8 cellular contexts compared by ENCODE assay signal in genomic region chr5:160506006-160507004, GRCh38.
A peak's percentile ranks its signal among the peaks of the same experiment; 100 is the strongest.
DNase-seq lines count a peak whose midpoint lies in the region; ATAC-seq and TF ChIP-seq lines count a peak whose summit lies in the region.

No MANE protein-coding gene starts in this region.

- peak overlapping the region; percentile 26; the same call in 1 of the 2 replicates for H2BK120ac ChIP-seq in IMR-90 (ENCODE audit: low read depth, low read length)

- H4K5ac ChIP-seq in IMR-90 (ENCODE audit: low read depth, low read length) = no peak overlapping the region

- ATAC-seq in GM21423 (IDR thresholded peaks at IDR 0.05; ENCODE audit: unreplicated experiment) (peak; percentile 85), IMR-90 (ENCODE audit: low read depth) (peak; percentile 40; the same call in 1 of the 2 replicates)

- H2BK20ac ChIP-seq in IMR-90 (ENCODE audit: low read depth, low read length) = no peak overlapping the region

- no peak overlapping the region for H3K23ac ChIP-seq in IMR-90 (ENCODE audit: low read depth, low read length)

- H4K20me1 ChIP-seq in IMR-90 (ENCODE audit: insufficient read depth, low read length) = no peaks in the 10 kb centered on the region

- H3K4me2 ChIP-seq in IMR-90 (ENCODE audit: low read depth, low read length) = no peak overlapping the region

- TF ChIP-seq POLR2A in IMR-90 (IDR thresholded peaks at IDR 0.05; ENCODE audit: low read depth, low read length) = no peak

- H3K27ac ChIP-seq in IMR-90 (ENCODE audit: insufficient read depth, low read length) = no peak overlapping the region
- no peak overlapping the region for H3K27ac ChIP-seq in colonic mucosa

- H2AFZ ChIP-seq in IMR-90 (replicated peaks; ENCODE audit: low read length, poor library complexity) = peak overlapping the region; percentile 45

- peak overlapping the region in 1 of 2 experiments; percentile 47; a peak in 1 of 4 replicates for H4K8ac ChIP-seq in IMR-90 (ENCODE audit: low read depth in 2 of 2, low read length in 2 of 2)

- H3K9ac ChIP-seq in IMR-90 (ENCODE audit: low read depth, low read length) (no peak overlapping the region), colonic mucosa (ENCODE audit: low read depth in 2 of 2, low read length in 2 of 2) (no peak overlapping the region)

- no peak overlapping the region for H2AK5ac ChIP-seq in IMR-90 (ENCODE audit: low read depth, low read length)

- no peaks in the 10 kb centered on the region; the same call in 1 of the 2 replicates for H3K27me3 ChIP-seq in IMR-90 (ENCODE audit: control insufficient read depth, insufficient read depth, low read length)
- H3K27me3 ChIP-seq in colonic mucosa = no peaks in the 10 kb centered on the region

- no peak for TF ChIP-seq RAD21 in IMR-90 (IDR thresholded peaks at IDR 0.05; ENCODE audit: low read length)

- H2BK5ac ChIP-seq in IMR-90 (ENCODE audit: low read depth, low read length, poor library complexity, severe bottlenecking) = no peak overlapping the region

- no TSS peak for BruUV-seq in IMR-90 (replicated peaks; lab: Mats Ljungman, UMichigan)

- WGBS in IMR-90 (ENCODE audit: extremely low coverage in 2 of 2, insufficient read length in 1 of 2), 2 experiments = 89% methylated on average over 4 of the region's 18 CpGs; no CpG with 5 or more reads in 1 of the 2 experiments

- H3K4me1 ChIP-seq in IMR-90 (ENCODE audit: control insufficient read depth, insufficient read depth, low read length) = peaks cover 2% of the 10 kb centered on the region; the same call in 1 of the 2 replicates
- no peaks in the 10 kb centered on the region for H3K4me1 ChIP-seq in colonic mucosa

- POLR2A ChIA-PET in IMR-90 (lab: Charles Lee; ENCODE audit: unreplicated experiment) = no interaction called here

- H3K36me3 ChIP-seq in IMR-90 (ENCODE audit: control insufficient read depth, insufficient read depth, low read length) (no peaks in the 10 kb centered on the region), colonic mucosa (no peaks in the 10 kb centered on the region)

- intact Hi-C loops in IMR-90 (cut with micrococcal nuclease) (loop anchor here (5.0 kb wide), 1 partner anchor 1036 kb away; no protein-coding TSS in a partner anchor), colonic mucosa (cut with DNase I) (loop anchor here (5.0 to 10.0 kb wide), 3 partner anchors 54 to 288 kb away; no protein-coding TSS in a partner anchor)

- H3K4ac ChIP-seq in IMR-90 (ENCODE audit: low read depth, low read length) = no peak overlapping the region

- no peaks in the 10 kb centered on the region for H3K9me3 ChIP-seq in IMR-90 (ENCODE audit: control insufficient read depth, insufficient read depth, low read length)
- no peaks in the 10 kb centered on the region for H3K9me3 ChIP-seq in colonic mucosa

- H3K14ac ChIP-seq in IMR-90 (replicated peaks; ENCODE audit: low read depth, low read length) = no peak overlapping the region

- H3K9me1 ChIP-seq in IMR-90 (ENCODE audit: insufficient read depth, low read length) = no peaks in the 10 kb centered on the region

- DNase-seq in EL (peak; percentile 21), IMR-90 (peak; percentile 54), activated T-cell treated with anti-CD3 and anti-CD28 coated beads for 4 hours (peak; percentile 36), germinal center (ENCODE audit: low spot score) (peak; percentile 39), NCI-H2107 treated with DMSO at 0.1 percent for 48 hours (lab: John Stamatoyannopoulos, UW; ENCODE audit: unreplicated experiment) (no peak), colonic mucosa (no peak)
- DNase-seq in stimulated activated CD4-positive, alpha-beta T cell treated with anti-CD3 and anti-CD28 coated beads, Interleukin-15, amount 100 ng/mL, for 1 hour (ENCODE audit: low read depth in 1 of 2, low spot score in 1 of 2) = peak; percentile 16 to 48

- no peak overlapping the region for H4K91ac ChIP-seq in IMR-90 (ENCODE audit: insufficient read depth, low read depth, low read length)

- in situ Hi-C loops in IMR-90 (cut with MboI; ENCODE audit: low sequenced_read_pairs) = no loop called here

- CTCF ChIA-PET in IMR-90 (lab: Yijun Ruan, JAX) = interaction anchor here (3.2 kb wide), 1 partner anchor 67 kb away, joined by 16 read pairs; no protein-coding TSS in a partner anchor

- no peak overlapping the region for H3K56ac ChIP-seq in IMR-90 (ENCODE audit: extremely low read depth, insufficient read depth, low read length)

- no peak overlapping the region for H3K18ac ChIP-seq in IMR-90 (ENCODE audit: low read depth, low read length)

- H2AK9ac ChIP-seq in IMR-90 (replicated peaks; ENCODE audit: low read depth, low read length, poor library complexity) = no peak overlapping the region

- H3K79me1 ChIP-seq in IMR-90 (ENCODE audit: low read depth in 1 of 2, low read length in 2 of 2) = no peaks in the 10 kb centered on the region

- no peak overlapping the region; the same call in 2 of the 3 replicates for H2BK15ac ChIP-seq in IMR-90 (ENCODE audit: low read depth, low read length)

- H3K4me3 ChIP-seq in IMR-90 (ENCODE audit: insufficient read depth, low read depth, low read length) = no peak overlapping the region
- H3K4me3 ChIP-seq in colonic mucosa = no peak overlapping the region

- dilution Hi-C loops in IMR-90 (cut with HindIII; ENCODE audit: low sequenced_read_pairs, unreplicated experiment) = no loop called here

- TF ChIP-seq CTCF in IMR-90 (conservative IDR thresholded peaks at IDR 0.05; ENCODE audit: low read depth, low read length) = no peak
- TF ChIP-seq CTCF in colonic mucosa (IDR thresholded peaks at IDR 0.05) = no peak

TF ChIP-seq in IMR-90, 13 proteins besides CTCF, POLR2A, EP300 and RAD21:
- TF ChIP-seq BHLHE40 (IDR thresholded peaks at IDR 0.05; ENCODE audit: low read depth, low read length) = no peak
- TF ChIP-seq MAZ (IDR thresholded peaks at IDR 0.05; ENCODE audit: borderline replicate concordance, low read depth, low read length) = no peak
- TF ChIP-seq MAFK (IDR thresholded peaks at IDR 0.05; ENCODE audit: low read depth, low read length) = no peak
- TF ChIP-seq SMC3 (IDR thresholded peaks at IDR 0.05; ENCODE audit: low read depth, low read length) = no peak
- no peak for TF ChIP-seq USF2 (IDR thresholded peaks at IDR 0.05; ENCODE audit: low read depth, low read length)

Comparison
In these comparisons a context has a peak if more than half of its experiments do, and no peak if none do; other contexts are left out.
1. DNase-seq: peak in EL (single experiment), IMR-90 (single experiment), activated T-cell treated with anti-CD3 and anti-CD28 coated beads for 4 hours (single experiment), germinal center (single experiment) and stimulated activated CD4-positive, alpha-beta T cell treated with anti-CD3 and anti-CD28 coated beads, Interleukin-15, amount 100 ng/mL, for 1 hour (2 of 2); none in NCI-H2107 treated with DMSO at 0.1 percent for 48 hours (single experiment) and colonic mucosa (single experiment).